In the genomic region with DNA sequence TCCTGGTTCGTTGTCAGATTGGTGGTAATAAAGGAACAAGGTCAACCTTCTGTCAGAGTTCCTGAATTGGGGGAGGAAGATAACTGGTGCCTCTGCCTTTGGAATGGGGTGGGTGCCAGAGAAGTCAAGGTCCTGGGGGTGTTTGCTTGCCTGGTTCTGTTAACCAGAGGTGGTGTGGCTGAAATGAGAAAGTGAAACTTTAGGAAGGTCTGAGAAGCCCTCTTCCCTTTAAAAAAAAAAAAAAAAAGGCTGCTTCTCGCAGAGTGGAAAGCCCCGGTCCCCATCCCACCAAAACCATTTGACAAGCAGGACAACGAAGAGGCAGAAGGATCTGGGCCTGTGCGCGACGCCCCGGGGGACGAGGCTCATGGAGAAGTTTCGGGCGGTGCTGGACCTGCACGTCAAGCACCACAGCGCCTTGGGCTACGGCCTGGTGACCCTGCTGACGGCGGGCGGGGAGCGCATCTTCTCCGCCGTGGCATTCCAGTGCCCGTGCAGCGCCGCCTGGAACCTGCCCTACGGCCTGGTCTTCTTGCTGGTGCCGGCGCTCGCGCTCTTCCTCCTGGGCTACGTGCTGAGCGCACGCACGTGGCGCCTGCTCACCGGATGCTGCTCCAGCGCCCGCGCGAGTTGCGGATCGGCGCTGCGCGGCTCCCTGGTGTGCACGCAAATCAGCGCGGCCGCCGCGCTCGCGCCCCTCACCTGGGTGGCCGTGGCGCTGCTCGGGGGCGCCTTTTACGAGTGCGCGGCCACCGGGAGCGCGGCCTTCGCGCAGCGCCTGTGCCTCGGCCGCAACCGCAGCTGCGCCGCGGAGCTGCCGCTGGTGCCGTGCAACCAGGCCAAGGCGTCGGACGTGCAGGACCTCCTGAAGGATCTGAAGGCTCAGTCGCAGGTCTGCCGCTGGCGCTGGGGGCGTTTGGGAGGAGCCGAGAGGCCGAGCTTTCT, we compare ENCODE assay signal across 8 cellular contexts. TPM values are rescaled to one million over a fixed set of nuclear protein-coding genes. Genes with fewer than 3 reads are reported as not detected.
DNase-seq lines count a peak whose midpoint lies in the region; ATAC-seq, FAIRE-seq and TF ChIP-seq lines count a peak whose summit lies in the region.

No MANE protein-coding gene starts in this region.

- CTCF ChIA-PET in activated CD4-positive, alpha-beta memory T cell treated with anti-CD3 and anti-CD28 coated beads, Interleukin-2, amount 10 ng/mL, durations not matched to agents 7 days and 5 days (lab: Charles Lee), result interaction anchor here (1.1 kb wide), 1 partner anchor 17 kb away, joined by 3 read pairs; no protein-coding TSS in a partner anchor

- TF ChIP-seq POLR2A in esophagus muscularis mucosa (IDR thresholded peaks at IDR 0.05; ENCODE audit: low read depth) (no peak), stomach (IDR thresholded peaks at IDR 0.05) (no peak)

- WGBS in esophagus muscularis mucosa, result 23% methylated on average over 16 of the region's 81 CpGs
- 5 to 17% (median 9%) methylated on average over 41 to 81 of the region's 81 CpGs for WGBS in stomach, 5 donors

- peak; percentile 65 for ATAC-seq in GM21576 (IDR thresholded peaks at IDR 0.05; ENCODE audit: unreplicated experiment)
- peak; percentile 53 to 64 for ATAC-seq in naive B cell (ENCODE audit: low read depth in 2 of 2)

- H3K36me3 ChIP-seq in esophagus muscularis mucosa (no peaks in the 10 kb centered on the region), stomach (no peaks in the 10 kb centered on the region)

- peaks cover 31% of the 10 kb centered on the region for H3K27me3 Mint-ChIP-seq in activated CD4-positive, alpha-beta memory T cell treated with anti-CD3 and anti-CD28 coated beads, Interleukin-2, amount 10 ng/mL, durations not matched to agents 7 days and 5 days
- no peaks in the 10 kb centered on the region for H3K27me3 Mint-ChIP-seq in naive B cell

- TF ChIP-seq CTCF in esophagus muscularis mucosa (IDR thresholded peaks at IDR 0.05), result no peak
- no peak for TF ChIP-seq CTCF in stomach (IDR thresholded peaks at IDR 0.05)

- FAIRE-seq in urothelium cell line (lab: Jason Lieb, UNC), result no peak

- DNase-seq in GF-D8 (lab: John Stamatoyannopoulos, UW) (peak; percentile 49), LHCN-M2 (ENCODE audit: low read depth) (peak; percentile 57), esophagus muscularis mucosa (ENCODE audit: extremely low spot score) (no peak), naive B cell (peak; percentile 75), stomach (peak; percentile 35), urothelium cell line (ENCODE audit: low spot score) (no peak)
- DNase-seq in activated CD4-positive, alpha-beta memory T cell treated with anti-CD3 and anti-CD28 coated beads, Interleukin-2, amount 10 ng/mL, durations not matched to agents 7 days and 5 days, result peak; percentile 63

- no peaks in the 10 kb centered on the region for H3K9me3 Mint-ChIP-seq in activated CD4-positive, alpha-beta memory T cell treated with anti-CD3 and anti-CD28 coated beads, Interleukin-2, amount 10 ng/mL, durations not matched to agents 7 days and 5 days
- no peaks in the 10 kb centered on the region for H3K9me3 Mint-ChIP-seq in naive B cell

- intact Hi-C loops in esophagus muscularis mucosa (cut with DNase I) (no loop called here), stomach (cut with DNase I; ENCODE audit: low total_unique reads) (no loop called here)

- peaks cover 9% of the 10 kb centered on the region for H3K36me3 Mint-ChIP-seq in activated CD4-positive, alpha-beta memory T cell treated with anti-CD3 and anti-CD28 coated beads, Interleukin-2, amount 10 ng/mL, durations not matched to agents 7 days and 5 days (ENCODE audit: low read depth)
- no peaks in the 10 kb centered on the region for H3K36me3 Mint-ChIP-seq in naive B cell

- no peaks in the 10 kb centered on the region for H3K9me3 ChIP-seq in esophagus muscularis mucosa
- no peaks in the 10 kb centered on the region for H3K9me3 ChIP-seq in stomach

- peaks cover 0 to 24% (median 0%) of the 10 kb centered on the region in 4 donors for H3K27me3 ChIP-seq in esophagus muscularis mucosa
- peaks cover 0 to 29% (median 9%) of the 10 kb centered on the region in 3 donors for H3K27me3 ChIP-seq in stomach

- no peak for TF ChIP-seq EP300 in esophagus muscularis mucosa (IDR thresholded peaks at IDR 0.05)
- TF ChIP-seq EP300 in stomach (IDR thresholded peaks at IDR 0.05), result no peak

- peak overlapping the region; percentile 62 for H3K4me3 Mint-ChIP-seq in activated CD4-positive, alpha-beta memory T cell treated with anti-CD3 and anti-CD28 coated beads, Interleukin-2, amount 10 ng/mL, durations not matched to agents 7 days and 5 days
- peak overlapping the region; percentile 87 to 98 (median 92) for H3K4me3 Mint-ChIP-seq in naive B cell

- H3K4me1 ChIP-seq in esophagus muscularis mucosa (peaks cover 0 to 14% (median 12%) of the 10 kb centered on the region in 4 donors), stomach (peaks cover 0 to 16% (median 11%) of the 10 kb centered on the region in 4 donors)

- POLR2A ChIA-PET in activated CD4-positive, alpha-beta memory T cell treated with anti-CD3 and anti-CD28 coated beads, Interleukin-2, amount 10 ng/mL, durations not matched to agents 7 days and 5 days (lab: Charles Lee), result interaction anchor here (1.0 to 1.1 kb wide), 2 partner anchors 10 to 361 kb away, joined by 3 read pairs; partner anchors contain the start of gene NT5DC1

- no peak overlapping the region for H3K27ac Mint-ChIP-seq in activated CD4-positive, alpha-beta memory T cell treated with anti-CD3 and anti-CD28 coated beads, Interleukin-2, amount 10 ng/mL, durations not matched to agents 7 days and 5 days
- peak overlapping the region; percentile 93 to 98 (median 96) for H3K27ac Mint-ChIP-seq in naive B cell

- H3K27ac ChIP-seq in esophagus muscularis mucosa (replicated peaks in 1 of 4) (peak overlapping the region in 2 of 4 donors; percentile 8 to 17), stomach (peak overlapping the region in 4 of 5 donors; percentile 22 to 50 (median 30))

- H3K4me3 ChIP-seq in esophagus muscularis mucosa (peak overlapping the region; percentile 52 to 60 (median 54)), stomach (peak overlapping the region; percentile 42 to 67 (median 54))

- H3K4me1 Mint-ChIP-seq in activated CD4-positive, alpha-beta memory T cell treated with anti-CD3 and anti-CD28 coated beads, Interleukin-2, amount 10 ng/mL, durations not matched to agents 7 days and 5 days, result peaks cover 68% of the 10 kb centered on the region
- H3K4me1 Mint-ChIP-seq in naive B cell, result peaks cover 29 to 55% (median 37%) of the 10 kb centered on the region in 3 donors

RNA-seq across cellular contexts. Expression of gene CALHM6, which starts 0.7 kb away (rescaled TPM):
- 2.7 and 3.9 TPM in 2 replicates for total RNA-seq in LHCN-M2 (2014; rRNA removed)
- polyA plus RNA-seq in LHCN-M2 (2012), result 6.3 TPM
- total RNA-seq in activated CD4-positive, alpha-beta memory T cell treated with anti-CD3 and anti-CD28 coated beads, Interleukin-2, amount 10 ng/mL, durations not matched to agents 7 days and 5 days, result 10 to 100 TPM; 11.2 to 13.1 TPM
- 1 to 10 TPM in 2 of 4 donors, not detected in 2; 1.2 to 3.0 TPM for total RNA-seq in esophagus muscularis mucosa
- polyA plus RNA-seq in naive B cell (ENCODE audit: low read depth in 6 of 6), result 1,000 to 10,000 TPM in 1 of 6 donors, 100 to 1,000 TPM in 5; 687 to 1,118 (median 783) TPM
- 1 to 10 TPM in 2 of 5 donors, not detected in 3; 8.1 to 8.7 TPM for total RNA-seq in stomach
- polyA plus RNA-seq in stomach, result 1 to 10 TPM; 5.0 to 8.6 (median 8.3) TPM

RNA-seq across cellular contexts. Expression of gene CALHM5, which starts 49.6 kb away (rescaled TPM):
- 5.1 and 6.3 TPM in 2 replicates for total RNA-seq in LHCN-M2 (2014; rRNA removed)
- 4.3 TPM for polyA plus RNA-seq in LHCN-M2 (2012)
- total RNA-seq in activated CD4-positive, alpha-beta memory T cell treated with anti-CD3 and anti-CD28 coated beads, Interleukin-2, amount 10 ng/mL, durations not matched to agents 7 days and 5 days, result not detected
- total RNA-seq in esophagus muscularis mucosa, result 1 to 10 TPM; 2.0 to 4.2 (median 3.3) TPM
- polyA plus RNA-seq in naive B cell (ENCODE audit: low read depth in 6 of 6), result not detected
- total RNA-seq in stomach, result 1 to 10 TPM in 2 of 5 donors, under 1 TPM in 3; under 0.01 to 4.2 (median 0.29) TPM
- under 1 TPM; 0.10 to 0.44 (median 0.15) TPM for polyA plus RNA-seq in stomach

Comparison
In these comparisons a context has a peak if more than half of its experiments do, and no peak if none do; other contexts are left out.
1. DNase-seq: peak in GF-D8 (single experiment), LHCN-M2 (single experiment), activated CD4-positive, alpha-beta memory T cell treated with anti-CD3 and anti-CD28 coated beads, Interleukin-2, amount 10 ng/mL, durations not matched to agents 7 days and 5 days (single experiment), naive B cell (single experiment) and stomach (single experiment); none in esophagus muscularis mucosa (single experiment) and urothelium cell line (single experiment).